ENCODE assay signal across 8 cellular contexts in the genomic region with DNA sequence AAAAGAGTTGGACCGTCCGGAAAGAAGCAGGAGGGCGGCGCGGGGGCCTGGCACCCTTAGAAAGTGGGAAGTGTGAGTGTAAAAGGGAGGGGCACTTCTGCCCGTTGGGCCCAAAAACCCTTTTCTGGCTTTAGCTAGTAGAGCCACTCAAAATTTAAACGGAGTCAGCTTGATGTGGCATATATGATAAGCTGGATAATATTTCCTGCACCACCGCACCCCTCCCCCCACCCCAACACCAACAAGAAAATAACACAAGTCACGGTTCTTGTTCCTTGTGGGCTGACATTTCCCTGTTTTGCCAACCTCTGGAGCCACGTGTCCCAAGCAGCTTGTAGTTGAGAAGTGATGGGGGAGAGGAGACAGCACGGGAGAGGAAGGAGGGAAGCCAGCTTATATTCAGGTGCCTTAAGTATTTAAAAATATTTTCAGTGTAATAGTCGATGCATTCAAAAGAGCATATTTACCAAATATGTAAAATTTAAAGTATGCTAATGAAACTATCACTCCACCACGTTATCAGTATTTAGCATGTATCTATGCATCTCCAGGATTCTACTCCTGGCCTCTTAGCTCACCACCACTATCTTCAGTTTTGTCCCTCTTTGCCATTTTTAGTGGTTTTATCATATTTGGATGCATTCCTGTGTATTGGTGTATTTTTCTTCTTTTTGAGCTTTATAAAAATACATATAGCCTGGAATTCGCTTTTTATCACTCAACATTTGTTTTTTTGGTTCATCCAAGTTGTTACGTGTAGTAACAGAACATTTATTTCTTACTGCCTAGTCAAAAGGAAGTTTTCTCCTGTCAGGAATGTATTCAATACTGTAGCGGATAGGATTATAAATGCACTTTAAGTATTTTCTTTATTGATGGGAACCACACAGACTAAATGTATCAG. TPM values are rescaled to one million over a fixed set of nuclear protein-coding genes. Genes with fewer than 3 reads are reported as not detected.
A peak's percentile ranks its signal among the peaks of the same experiment; 100 is the strongest.
DNase-seq lines count a peak whose midpoint lies in the region; ATAC-seq and TF ChIP-seq lines count a peak whose summit lies in the region.

No MANE protein-coding gene starts in this region.

- intact Hi-C loops in vagina (cut with DNase I) = loop anchor here (2.0 kb wide), 1 partner anchor 68 kb away; a partner anchor contains a TSS

- peak overlapping the region; percentile 39 for H3K9ac ChIP-seq in muscle layer of colon (ENCODE audit: low read length)

- peak in 1 of 2 donors; percentile 11 for TF ChIP-seq POLR2A in vagina (IDR thresholded peaks at IDR 0.05)

- peak overlapping the region; percentile 97 for H3K27ac Mint-ChIP-seq in activated CD4-positive, alpha-beta T cell treated with anti-CD3 and anti-CD28 coated beads, Interleukin-2, amount 10 ng/mL, durations not matched to agents 7 days and 5 days
- H3K27ac Mint-ChIP-seq in T-cell = peak overlapping the region; percentile 88 to 97

- H3K36me3 Mint-ChIP-seq in activated CD4-positive, alpha-beta T cell treated with anti-CD3 and anti-CD28 coated beads, Interleukin-2, amount 10 ng/mL, durations not matched to agents 7 days and 5 days (ENCODE audit: low read depth) = peaks cover 14% of the 10 kb centered on the region
- H3K36me3 Mint-ChIP-seq in T-cell = peaks cover 16% of the 10 kb centered on the region

- H3K27me3 Mint-ChIP-seq in activated CD4-positive, alpha-beta T cell treated with anti-CD3 and anti-CD28 coated beads, Interleukin-2, amount 10 ng/mL, durations not matched to agents 7 days and 5 days = no peaks in the 10 kb centered on the region
- no peaks in the 10 kb centered on the region for H3K27me3 Mint-ChIP-seq in T-cell

- H3K9me3 ChIP-seq in muscle layer of colon (ENCODE audit: low read length) = no peaks in the 10 kb centered on the region
- no peaks in the 10 kb centered on the region for H3K9me3 ChIP-seq in vagina

- H3K4me3 Mint-ChIP-seq in activated CD4-positive, alpha-beta T cell treated with anti-CD3 and anti-CD28 coated beads, Interleukin-2, amount 10 ng/mL, durations not matched to agents 7 days and 5 days = peak overlapping the region; percentile 97
- H3K4me3 Mint-ChIP-seq in T-cell = peak overlapping the region; percentile 93 to 95 (median 95)

- peak; percentile 1 for ATAC-seq in T-cell (replicated peaks in 1 of 4)

- H3K4me3 ChIP-seq in H7 (ENCODE audit: insufficient read depth, low read depth, low read length) = peak overlapping the region; percentile 98
- H3K4me3 ChIP-seq in epithelial cell of proximal tubule (ENCODE audit: low read depth, low read length) = peak overlapping the region; percentile 70
- H3K4me3 ChIP-seq in muscle layer of colon (ENCODE audit: low read depth in 1 of 2, low read length in 2 of 2) = peak overlapping the region; percentile 51 to 55
- H3K4me3 ChIP-seq in vagina = peak overlapping the region; percentile 76 to 92

- TF ChIP-seq CTCF in epithelial cell of proximal tubule (conservative IDR thresholded peaks at IDR 0.05; ENCODE audit: low read depth, low read length) (no peak), vagina (IDR thresholded peaks at IDR 0.05) (no peak)

- H3K27me3 ChIP-seq in H7 (ENCODE audit: control insufficient read depth, insufficient read depth, low read length) (no peaks in the 10 kb centered on the region), muscle layer of colon (ENCODE audit: control insufficient read depth in 1 of 2, insufficient read depth in 2 of 2, low read length in 2 of 2) (no peaks in the 10 kb centered on the region), vagina (no peaks in the 10 kb centered on the region)

- H3K4me1 ChIP-seq in muscle layer of colon (ENCODE audit: insufficient read depth, low read length) (peaks cover 22% of the 10 kb centered on the region), vagina (peaks cover 26% of the 10 kb centered on the region)

- peak; percentile 24 for DNase-seq in activated CD4-positive, alpha-beta T cell treated with anti-CD3 and anti-CD28 coated beads, Interleukin-2, amount 10 ng/mL, durations not matched to agents 7 days and 5 days
- DNase-seq in activated CD4-positive, alpha-beta T cell treated with anti-CD3 and anti-CD28 coated beads, Interleukin-2, amount 50 U/mL, for 1 hour = no peak
- peak; percentile 51 for DNase-seq in H7
- peak; percentile 67 for DNase-seq in NCI-H1048 (lab: John Stamatoyannopoulos, UW)
- peak in 2 of 34 experiments; percentile 1 to 2 for DNase-seq in T-cell
- DNase-seq in epithelial cell of proximal tubule (ENCODE audit: low read depth) = no peak
- DNase-seq in vagina (ENCODE audit: extremely low spot score in 2 of 2) = no peak

- no peaks in the 10 kb centered on the region for H3K9me3 Mint-ChIP-seq in activated CD4-positive, alpha-beta T cell treated with anti-CD3 and anti-CD28 coated beads, Interleukin-2, amount 10 ng/mL, durations not matched to agents 7 days and 5 days
- no peaks in the 10 kb centered on the region for H3K9me3 Mint-ChIP-seq in T-cell

- H3K36me3 ChIP-seq in H7 (replicated peaks; ENCODE audit: control insufficient read depth, insufficient read depth, low read length) (no peaks in the 10 kb centered on the region), muscle layer of colon (ENCODE audit: insufficient read depth, low read length) (no peaks in the 10 kb centered on the region), vagina (no peaks in the 10 kb centered on the region)

- peak overlapping the region; percentile 97 for H3K27ac ChIP-seq in muscle layer of colon (ENCODE audit: low read depth, low read length)
- H3K27ac ChIP-seq in vagina = peak overlapping the region; percentile 98

- peaks cover 36% of the 10 kb centered on the region for H3K4me1 Mint-ChIP-seq in activated CD4-positive, alpha-beta T cell treated with anti-CD3 and anti-CD28 coated beads, Interleukin-2, amount 10 ng/mL, durations not matched to agents 7 days and 5 days
- peaks cover 37 to 46% (median 45%) of the 10 kb centered on the region in 3 donors for H3K4me1 Mint-ChIP-seq in T-cell

- POLR2A ChIA-PET in activated CD4-positive, alpha-beta T cell treated with anti-CD3 and anti-CD28 coated beads, Interleukin-2, amount 10 ng/mL, durations not matched to agents 7 days and 5 days (lab: Charles Lee) = interaction anchor here (0.6 to 2.3 kb wide), 2 partner anchors 48 to 51 kb away, joined by 3 to 9 read pairs; no protein-coding TSS in a partner anchor
- POLR2A ChIA-PET in T-cell (lab: Charles Lee) = interaction anchor here in 1 of 2 donors (0.6 to 1.0 kb wide), 6 partner anchors 21 to 131 kb away, joined by 3 to 13 read pairs (median 5); no protein-coding TSS in a partner anchor

- CTCF ChIA-PET in activated CD4-positive, alpha-beta T cell treated with anti-CD3 and anti-CD28 coated beads, Interleukin-2, amount 10 ng/mL, durations not matched to agents 7 days and 5 days (lab: Charles Lee) = interaction anchor here (1.0 to 1.6 kb wide), 4 partner anchors 47 to 355 kb away, joined by 3 to 9 read pairs (median 4); no protein-coding TSS in a partner anchor
- CTCF ChIA-PET in T-cell (lab: Charles Lee) = interaction anchor here (0.6 to 3.9 kb wide), 7 partner anchors 12 to 218 kb away, joined by 3 to 54 read pairs (median 5); no protein-coding TSS in a partner anchor

RNA-seq across cellular contexts. Expression of a gene that starts 0.8 kb away (rescaled TPM):
- total RNA-seq in activated CD4-positive, alpha-beta T cell treated with anti-CD3 and anti-CD28 coated beads, Interleukin-2, amount 10 ng/mL, durations not matched to agents 7 days and 5 days = 10 to 100 TPM; 25.7 to 26.7 TPM
- total RNA-seq in H7 (2014; rRNA removed; shearing (Covaris generic)) = 29.8 and 39.0 TPM in 2 replicates
- 10 to 100 TPM; 19.2 to 38.7 (median 31.7) TPM for total RNA-seq in T-cell
- 9.2 and 15.7 TPM in 2 replicates for total RNA-seq in epithelial cell of proximal tubule
- 16.2 TPM for total RNA-seq in vagina

RNA-seq across cellular contexts. Expression of a gene that starts 49.9 kb away (rescaled TPM):
- 10 to 100 TPM; 31.6 to 34.6 TPM for total RNA-seq in activated CD4-positive, alpha-beta T cell treated with anti-CD3 and anti-CD28 coated beads, Interleukin-2, amount 10 ng/mL, durations not matched to agents 7 days and 5 days
- total RNA-seq in H7 (2014; rRNA removed; shearing (Covaris generic)) = 16.3 and 26.9 TPM in 2 replicates
- under 1 TPM; 0.03 to 0.33 (median 0.19) TPM for total RNA-seq in T-cell
- 13.7 and 13.9 TPM in 2 replicates for total RNA-seq in epithelial cell of proximal tubule
- total RNA-seq in vagina = 0.74 TPM

Comparison
In these comparisons a context has a peak if more than half of its experiments do, and no peak if none do; other contexts are left out.
1. DNase-seq: peak in activated CD4-positive, alpha-beta T cell treated with anti-CD3 and anti-CD28 coated beads, Interleukin-2, amount 10 ng/mL, durations not matched to agents 7 days and 5 days (single experiment), H7 (single experiment) and NCI-H1048 (single experiment); none in activated CD4-positive, alpha-beta T cell treated with anti-CD3 and anti-CD28 coated beads, Interleukin-2, amount 50 U/mL, for 1 hour (single experiment), epithelial cell of proximal tubule (single experiment) and vagina (0 of 2).
2. Peak in every context shown above with its lines, with median percentiles within 50 percentile points of each other: H3K4me3 ChIP-seq.